ENCODE assay signal across 24 cellular contexts in the genomic region with DNA sequence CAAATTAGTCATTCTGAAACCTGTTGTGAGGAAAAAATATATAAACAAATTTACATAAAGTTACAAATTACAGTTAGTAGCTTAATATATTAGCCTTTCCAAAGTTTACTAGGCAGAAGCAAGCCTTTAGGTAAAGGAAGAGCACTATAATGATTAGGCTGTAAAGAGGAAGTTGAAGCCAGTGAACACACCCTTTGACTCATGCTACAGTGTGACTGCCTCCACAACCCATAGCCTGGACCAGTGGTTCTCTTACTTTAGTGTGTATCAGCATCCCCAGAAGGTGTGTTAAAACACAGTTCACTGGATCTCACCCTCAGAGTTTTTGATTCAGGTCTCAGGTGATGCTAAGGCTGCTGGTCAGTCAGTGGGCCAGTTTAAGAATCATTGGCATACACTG.
"Had no signal": no experiment of that assay in that cellular context is flagged by ENCODE, and none has a peak within 500 bp of the region (broad histone marks: within the 10 kb centered on the region; RNA-seq: fewer than 3 reads in every experiment).

No MANE protein-coding gene starts in this region.

- H3K36me3 Mint-ChIP-seq: activated CD4-positive, alpha-beta memory T cell treated with anti-CD3 and anti-CD28 coated beads for 36 hours; natural killer cell treated with Interleukin-12 subunit alpha and Interleukin-12 subunit beta and Interleukin-15 and Interleukin-18, amount 100 ng/mL, for 72 hours; stimulated activated naive B cell treated with anti-CD40 and anti-IgM and Interleukin-4, amounts not matched to agents 10 μg/mL and 1 μg/mL and 100 μg/mL, for 72 hours had no signal

- H3K4me1 Mint-ChIP-seq: activated CD4-positive, alpha-beta T cell treated with anti-CD3 and anti-CD28 coated beads, Interleukin-2, amount 10 ng/mL, durations not matched to agents 24 days and 14 days; activated naive CD8-positive, alpha-beta T cell treated with anti-CD3 and anti-CD28 coated beads, Interleukin-2, amount 50 U/mL, for 24 hours; endodermal cell; stimulated activated naive B cell treated with anti-CD40 and anti-IgM and Interleukin-4, amounts not matched to agents 10 μg/mL and 1 μg/mL and 100 μg/mL, for 72 hours had no signal

- H3K27me3 Mint-ChIP-seq: activated CD4-positive, alpha-beta memory T cell treated with anti-CD3 and anti-CD28 coated beads for 36 hours; activated CD4-positive, alpha-beta T cell treated with anti-CD3 and anti-CD28 coated beads, Interleukin-2, amount 10 ng/mL, durations not matched to agents 24 days and 14 days; activated naive CD8-positive, alpha-beta T cell treated with anti-CD3 and anti-CD28 coated beads, Interleukin-2, amount 50 U/mL, for 24 hours; activated T-cell treated with anti-CD3 and anti-CD28 coated beads, Interleukin-2, amount 50 U/mL, for 24 hours; dendritic cell treated with granulocyte-macrophage colony-stimulating factor and Interleukin-4, amounts not matched to agents 40 ng/mL and 50 ng/mL, for 4 days; natural killer cell treated with Interleukin-12 subunit alpha and Interleukin-12 subunit beta and Interleukin-15 and Interleukin-18, amount 100 ng/mL, for 72 hours; stimulated activated naive B cell treated with anti-CD40 and anti-IgM and Interleukin-4, amounts not matched to agents 10 μg/mL and 1 μg/mL and 100 μg/mL, for 72 hours had no signal

- H3K27me3 ChIP-seq: esophagus squamous epithelium, stomach, thyroid gland had no signal

- H3K4me3 Mint-ChIP-seq: activated CD4-positive, alpha-beta memory T cell treated with anti-CD3 and anti-CD28 coated beads for 36 hours; activated CD4-positive, alpha-beta T cell treated with anti-CD3 and anti-CD28 coated beads, Interleukin-2, amount 10 ng/mL, durations not matched to agents 24 days and 14 days; activated naive CD8-positive, alpha-beta T cell treated with anti-CD3 and anti-CD28 coated beads, Interleukin-2, amount 50 U/mL, for 24 hours; activated T-cell treated with anti-CD3 and anti-CD28 coated beads, Interleukin-2, amount 50 U/mL, for 24 hours; dendritic cell treated with granulocyte-macrophage colony-stimulating factor and Interleukin-4, amounts not matched to agents 40 ng/mL and 50 ng/mL, for 4 days; endodermal cell; natural killer cell treated with Interleukin-12 subunit alpha and Interleukin-12 subunit beta and Interleukin-15 and Interleukin-18, amount 100 ng/mL, for 72 hours; stimulated activated naive B cell treated with anti-CD40 and anti-IgM and Interleukin-4, amounts not matched to agents 10 μg/mL and 1 μg/mL and 100 μg/mL, for 72 hours; T-helper 2 cell treated with Interferon-gamma antibody and Interleukin-4, amounts not matched to agents 5 μg/mL and 100 μg/mL, for 36 hours had no signal

- H3K4me3 ChIP-seq: esophagus squamous epithelium, left ventricle myocardium inferior, mucosa of descending colon, stomach, thyroid gland had no signal

- H3K9me3 Mint-ChIP-seq: activated CD4-positive, alpha-beta memory T cell treated with anti-CD3 and anti-CD28 coated beads for 36 hours; activated CD4-positive, alpha-beta T cell treated with anti-CD3 and anti-CD28 coated beads, Interleukin-2, amount 10 ng/mL, durations not matched to agents 24 days and 14 days; activated naive CD8-positive, alpha-beta T cell treated with anti-CD3 and anti-CD28 coated beads, Interleukin-2, amount 50 U/mL, for 24 hours; activated T-cell treated with anti-CD3 and anti-CD28 coated beads, Interleukin-2, amount 50 U/mL, for 24 hours; dendritic cell treated with granulocyte-macrophage colony-stimulating factor and Interleukin-4, amounts not matched to agents 40 ng/mL and 50 ng/mL, for 4 days; endodermal cell; T-helper 2 cell treated with Interferon-gamma antibody and Interleukin-4, amounts not matched to agents 5 μg/mL and 100 μg/mL, for 36 hours had no signal

- DNase-seq: activated CD4-positive, alpha-beta memory T cell treated with anti-CD3 and anti-CD28 coated beads for 36 hours; activated CD4-positive, alpha-beta T cell treated with anti-CD3 and anti-CD28 coated beads, Interleukin-2, amount 10 ng/mL, durations not matched to agents 24 days and 14 days; activated CD4-positive, CD25-positive, alpha-beta regulatory T cell treated with anti-CD3 and anti-CD28 coated beads, Interleukin-2, amount 50 U/mL, for 72 hours; activated CD8-positive, alpha-beta memory T cell treated with anti-CD3 and anti-CD28 coated beads, Interleukin-2, amount 50 U/mL, for 48 hours; activated gamma-delta T cell; activated naive CD4-positive, alpha-beta T cell treated with anti-CD3 and anti-CD28 coated beads, Interleukin-2, amount 50 U/mL, for 16 hours; activated naive CD8-positive, alpha-beta T cell treated with anti-CD3 and anti-CD28 coated beads, Interleukin-2, amount 50 U/mL, for 24 hours; activated T-cell treated with anti-CD3 and anti-CD28 coated beads, Interleukin-2, amount 50 U/mL, for 24 hours; amygdala; central memory CD4-positive, alpha-beta T cell; endodermal cell; esophagus squamous epithelium; left ventricle myocardium inferior; mucosa of descending colon; right cardiac atrium; stimulated activated CD4-positive, alpha-beta T cell treated with anti-CD3 and anti-CD28 coated beads, Interleukin-15, amount 100 ng/mL, for 24 hours; stimulated activated CD4-positive, alpha-beta T cell treated with anti-CD3 and anti-CD28 coated beads, Interleukin-2, amount 100 ng/mL, for 24 hours; stimulated activated naive B cell treated with anti-CD40 and anti-IgM and Interleukin-4, amounts not matched to agents 10 μg/mL and 1 μg/mL and 100 μg/mL, for 72 hours; stomach; thyroid gland had no signal

- FAIRE-seq: frontal cortex had no signal

- ATAC-seq: activated naive CD8-positive, alpha-beta T cell treated with anti-CD3 and anti-CD28 coated beads, Interleukin-2, amount 50 U/mL, for 24 hours; mucosa of descending colon; natural killer cell treated with Interleukin-12 subunit alpha and Interleukin-12 subunit beta and Interleukin-15 and Interleukin-18, amount 100 ng/mL, for 72 hours; right cardiac atrium; stimulated activated naive B cell treated with anti-CD40 and anti-IgM and Interleukin-4, amounts not matched to agents 10 μg/mL and 1 μg/mL and 100 μg/mL, for 72 hours had no signal

- H3K36me3 ChIP-seq: esophagus squamous epithelium, left ventricle myocardium inferior, stomach, thyroid gland had no signal

- H3K27ac Mint-ChIP-seq: activated CD4-positive, alpha-beta memory T cell treated with anti-CD3 and anti-CD28 coated beads for 36 hours; activated CD4-positive, alpha-beta T cell treated with anti-CD3 and anti-CD28 coated beads, Interleukin-2, amount 10 ng/mL, durations not matched to agents 24 days and 14 days; activated naive CD8-positive, alpha-beta T cell treated with anti-CD3 and anti-CD28 coated beads, Interleukin-2, amount 50 U/mL, for 24 hours; activated T-cell treated with anti-CD3 and anti-CD28 coated beads, Interleukin-2, amount 50 U/mL, for 24 hours; dendritic cell treated with granulocyte-macrophage colony-stimulating factor and Interleukin-4, amounts not matched to agents 40 ng/mL and 50 ng/mL, for 4 days; endodermal cell; natural killer cell treated with Interleukin-12 subunit alpha and Interleukin-12 subunit beta and Interleukin-15 and Interleukin-18, amount 100 ng/mL, for 72 hours; stimulated activated naive B cell treated with anti-CD40 and anti-IgM and Interleukin-4, amounts not matched to agents 10 μg/mL and 1 μg/mL and 100 μg/mL, for 72 hours; T-helper 2 cell treated with Interferon-gamma antibody and Interleukin-4, amounts not matched to agents 5 μg/mL and 100 μg/mL, for 36 hours had no signal
